Comparison of ENCODE assay signal across 13 cellular contexts in the genomic region with DNA sequence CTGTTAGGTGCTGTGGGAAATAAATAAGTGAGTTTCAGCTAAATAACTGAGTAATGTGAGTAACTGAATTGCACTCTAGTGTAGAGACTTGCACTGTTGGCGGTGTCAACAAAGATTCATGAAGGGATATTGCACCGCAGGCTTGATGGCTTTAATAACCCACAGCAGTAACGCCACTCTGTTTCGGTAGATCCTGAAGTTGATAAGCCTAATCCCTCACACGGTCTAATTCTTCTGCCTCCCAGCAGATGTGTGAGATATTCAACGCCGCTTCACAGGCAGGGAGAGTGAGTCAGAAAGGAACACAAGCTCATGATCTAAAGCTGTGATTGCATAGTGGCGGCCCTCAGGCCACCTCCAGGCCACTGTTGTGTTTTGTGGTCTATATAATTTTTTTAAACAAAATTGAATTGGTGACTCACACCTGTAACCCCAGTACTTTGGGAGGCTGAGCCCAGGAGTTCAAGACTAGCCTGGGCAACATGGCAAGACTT.
A peak's percentile ranks its signal among the peaks of the same experiment; 100 is the strongest.
DNase-seq lines count a peak whose midpoint lies in the region; ATAC-seq, FAIRE-seq and TF ChIP-seq lines count a peak whose summit lies in the region.
"Had no signal": no experiment of that assay in that cellular context is flagged by ENCODE, and none has a peak within 500 bp of the region (broad histone marks: within the 10 kb centered on the region; RNA-seq: fewer than 3 reads in every experiment).

No MANE protein-coding gene starts in this region.

- H3K4me1 Mint-ChIP-seq in MCF 10A (ENCODE audit: insufficient read depth, unreplicated experiment), result peaks cover 9% of the 10 kb centered on the region
- peaks cover 0 to 2% of the 10 kb centered on the region in 2 donors for H3K4me1 Mint-ChIP-seq in stimulated activated naive B cell treated with anti-CD40 and anti-IgM and Interleukin-4, amounts not matched to agents 10 μg/mL and 1 μg/mL and 100 μg/mL, for 72 hours
- H3K4me1 Mint-ChIP-seq in CD8-positive, alpha-beta T cell (ENCODE audit: low read depth), result no peaks in the 10 kb centered on the region
- H3K4me1 Mint-ChIP-seq: activated B cell treated with CpG ODN at 0.5 μM for 24 hours; activated naive CD4-positive, alpha-beta T cell treated with anti-CD3 and anti-CD28 coated beads, Interleukin-2, amount 50 U/mL, for 24 hours had no signal

- no TSS peak for BruUV-seq in MCF 10A (replicated peaks; lab: Mats Ljungman, UMichigan)

- no peaks in the 10 kb centered on the region for H3K9me3 Mint-ChIP-seq in MCF 10A (ENCODE audit: unreplicated experiment)
- H3K9me3 Mint-ChIP-seq in stimulated activated naive B cell treated with anti-CD40 and anti-IgM and Interleukin-4, amounts not matched to agents 10 μg/mL and 1 μg/mL and 100 μg/mL, for 72 hours, result no peaks in the 10 kb centered on the region
- no peaks in the 10 kb centered on the region for H3K9me3 Mint-ChIP-seq in CD8-positive, alpha-beta T cell
- H3K9me3 Mint-ChIP-seq: activated B cell treated with CpG ODN at 0.5 μM for 24 hours; activated naive CD4-positive, alpha-beta T cell treated with anti-CD3 and anti-CD28 coated beads, Interleukin-2, amount 50 U/mL, for 24 hours had no signal

- H3K27ac Mint-ChIP-seq in MCF 10A (ENCODE audit: low read depth, unreplicated experiment), result peak overlapping the region; percentile 42
- no peak overlapping the region for H3K27ac Mint-ChIP-seq in stimulated activated naive B cell treated with anti-CD40 and anti-IgM and Interleukin-4, amounts not matched to agents 10 μg/mL and 1 μg/mL and 100 μg/mL, for 72 hours
- no peak overlapping the region for H3K27ac Mint-ChIP-seq in CD8-positive, alpha-beta T cell
- H3K27ac Mint-ChIP-seq: activated B cell treated with CpG ODN at 0.5 μM for 24 hours; activated naive CD4-positive, alpha-beta T cell treated with anti-CD3 and anti-CD28 coated beads, Interleukin-2, amount 50 U/mL, for 24 hours had no signal

- H3K27me3 Mint-ChIP-seq in MCF 10A (ENCODE audit: insufficient read depth, unreplicated experiment), result peaks cover 11% of the 10 kb centered on the region
- peaks cover 5 to 17% of the 10 kb centered on the region in 2 donors for H3K27me3 Mint-ChIP-seq in stimulated activated naive B cell treated with anti-CD40 and anti-IgM and Interleukin-4, amounts not matched to agents 10 μg/mL and 1 μg/mL and 100 μg/mL, for 72 hours
- H3K27me3 Mint-ChIP-seq in CD8-positive, alpha-beta T cell (ENCODE audit: low read depth), result peaks cover 2% of the 10 kb centered on the region
- H3K27me3 Mint-ChIP-seq: activated B cell treated with CpG ODN at 0.5 μM for 24 hours; activated naive CD4-positive, alpha-beta T cell treated with anti-CD3 and anti-CD28 coated beads, Interleukin-2, amount 50 U/mL, for 24 hours had no signal

- TF ChIP-seq POLR2A in breast epithelium (IDR thresholded peaks at IDR 0.05), result no peak

- H3K36me3 Mint-ChIP-seq in MCF 10A (ENCODE audit: insufficient read depth, unreplicated experiment), result no peaks in the 10 kb centered on the region
- no peaks in the 10 kb centered on the region for H3K36me3 Mint-ChIP-seq in stimulated activated naive B cell treated with anti-CD40 and anti-IgM and Interleukin-4, amounts not matched to agents 10 μg/mL and 1 μg/mL and 100 μg/mL, for 72 hours
- no peaks in the 10 kb centered on the region for H3K36me3 Mint-ChIP-seq in CD8-positive, alpha-beta T cell
- H3K36me3 Mint-ChIP-seq: activated naive CD4-positive, alpha-beta T cell treated with anti-CD3 and anti-CD28 coated beads, Interleukin-2, amount 50 U/mL, for 24 hours had no signal

- CTCF ChIA-PET in MCF 10A (lab: Yijun Ruan, JAX), result interaction anchor here (0.6 kb wide), 1 partner anchor 969 kb away, joined by 3 read pairs; no protein-coding TSS in a partner anchor
- CTCF ChIA-PET in CD8-positive, alpha-beta T cell (lab: Charles Lee), result no interaction called here

- H3K27ac ChIP-seq in breast epithelium (no peak overlapping the region), fibroblast of lung (ENCODE audit: insufficient read depth, low read length) (no peak overlapping the region)
- H3K27ac ChIP-seq in CD8-positive, alpha-beta T cell (ENCODE audit: low read depth, low read length), result no peak overlapping the region
- H3K27ac ChIP-seq: BLaER1, left ventricle myocardium inferior, ovary had no signal

- TF ChIP-seq CTCF in MCF 10A (IDR thresholded peaks at IDR 0.05; ENCODE audit: unreplicated experiment) (no peak), breast epithelium (IDR thresholded peaks at IDR 0.05) (no peak), fibroblast of lung (conservative IDR thresholded peaks at IDR 0.05 in 1 of 2, IDR thresholded peaks at IDR 0.05 in 1 of 2; ENCODE audit: low read depth in 1 of 2, low read length in 2 of 2) (no peak)
- no peak for TF ChIP-seq CTCF in CD8-positive, alpha-beta T cell (IDR thresholded peaks at IDR 0.05)

- H3K36me3 ChIP-seq in breast epithelium (no peaks in the 10 kb centered on the region), fibroblast of lung (ENCODE audit: control insufficient read depth, insufficient read depth, low read length) (no peaks in the 10 kb centered on the region)
- no peaks in the 10 kb centered on the region for H3K36me3 ChIP-seq in CD8-positive, alpha-beta T cell (ENCODE audit: insufficient read depth, low read length)
- H3K36me3 ChIP-seq: BLaER1, left ventricle myocardium inferior, ovary had no signal

- H4K20me1 ChIP-seq in fibroblast of lung (ENCODE audit: control insufficient read depth, extremely low read depth, insufficient read depth, low read length), result no peaks in the 10 kb centered on the region
- H4K20me1 ChIP-seq: BLaER1 had no signal

- no peak overlapping the region for H3K9ac ChIP-seq in fibroblast of lung (ENCODE audit: insufficient read depth, low read length)
- H3K9ac ChIP-seq: BLaER1 had no signal

- no peak overlapping the region for H3K4me3 ChIP-seq in breast epithelium
- no peak overlapping the region for H3K4me3 ChIP-seq in fibroblast of lung (replicated peaks in 1 of 4; ENCODE audit: control extremely low read depth in 1 of 4, insufficient read depth in 1 of 4, low read depth in 3 of 4, low read length in 4 of 4)
- no peak overlapping the region for H3K4me3 ChIP-seq in CD8-positive, alpha-beta T cell (ENCODE audit: low read depth, low read length)
- H3K4me3 ChIP-seq: BLaER1, left ventricle myocardium inferior, ovary had no signal

- H3K4me1 ChIP-seq in breast epithelium (no peaks in the 10 kb centered on the region), fibroblast of lung (ENCODE audit: control insufficient read depth, extremely low read depth, insufficient read depth, low read length) (no peaks in the 10 kb centered on the region)
- H3K4me1 ChIP-seq in CD8-positive, alpha-beta T cell (ENCODE audit: insufficient read depth, low read length), result no peaks in the 10 kb centered on the region
- H3K4me1 ChIP-seq: BLaER1 had no signal

- H3K4me2 ChIP-seq in fibroblast of lung (ENCODE audit: extremely low read depth, insufficient read depth, low read length), result no peak overlapping the region
- H3K4me2 ChIP-seq: BLaER1 had no signal

- no peaks in the 10 kb centered on the region for H3K79me2 ChIP-seq in fibroblast of lung (ENCODE audit: control insufficient read depth, insufficient read depth, low read length)

- DNase-seq in MCF 10A (ENCODE audit: unreplicated experiment) (peak; percentile 75), breast epithelium (ENCODE audit: low spot score in 2 of 2) (no peak), RKO (ENCODE audit: low spot score) (peak; percentile 59), fibroblast of lung (ENCODE audit: low read depth in 2 of 2) (peak; percentile 55 to 97), urothelium cell line (ENCODE audit: low spot score) (peak; percentile 64)
- no peak for DNase-seq in stimulated activated naive B cell treated with anti-CD40 and anti-IgM and Interleukin-4, amounts not matched to agents 10 μg/mL and 1 μg/mL and 100 μg/mL, for 72 hours
- DNase-seq in CD8-positive, alpha-beta T cell, result no peak
- DNase-seq: activated B cell treated with CpG ODN at 0.5 μM for 24 hours, left ventricle myocardium inferior, ovary had no signal

- POLR2A ChIA-PET in MCF 10A (lab: Yijun Ruan, JAX), result interaction anchor here (0.6 to 1.3 kb wide), 6 partner anchors 47 to 765 kb away, joined by 3 to 5 read pairs (median 3); no protein-coding TSS in a partner anchor
- POLR2A ChIA-PET in CD8-positive, alpha-beta T cell (lab: Charles Lee), result no interaction called here

- ATAC-seq in GM18858 (IDR thresholded peaks at IDR 0.05; ENCODE audit: unreplicated experiment), result no peak
- ATAC-seq in stimulated activated naive B cell treated with anti-CD40 and anti-IgM and Interleukin-4, amounts not matched to agents 10 μg/mL and 1 μg/mL and 100 μg/mL, for 72 hours (replicated peaks), result no peak
- no peak for ATAC-seq in CD8-positive, alpha-beta T cell

- H3K27me3 ChIP-seq in breast epithelium, result no peaks in the 10 kb centered on the region
- no peaks in the 10 kb centered on the region for H3K27me3 ChIP-seq in fibroblast of lung (ENCODE audit: control insufficient read depth, insufficient read depth, low read length)
- H3K27me3 ChIP-seq in CD8-positive, alpha-beta T cell (ENCODE audit: insufficient read depth, low read length), result no peaks in the 10 kb centered on the region
- H3K27me3 ChIP-seq: BLaER1, ovary had no signal

- H3K9me3 ChIP-seq in breast epithelium (no peaks in the 10 kb centered on the region), fibroblast of lung (ENCODE audit: control insufficient read depth, insufficient read depth, low read depth, low read length) (no peaks in the 10 kb centered on the region)
- H3K9me3 ChIP-seq in CD8-positive, alpha-beta T cell (ENCODE audit: low read length), result no peaks in the 10 kb centered on the region
- H3K9me3 ChIP-seq: BLaER1, left ventricle myocardium inferior, ovary had no signal

- no peak overlapping the region for H2AFZ ChIP-seq in fibroblast of lung (ENCODE audit: low read length)

- H3K4me3 Mint-ChIP-seq in MCF 10A (ENCODE audit: unreplicated experiment), result no peak overlapping the region
- no peak overlapping the region for H3K4me3 Mint-ChIP-seq in stimulated activated naive B cell treated with anti-CD40 and anti-IgM and Interleukin-4, amounts not matched to agents 10 μg/mL and 1 μg/mL and 100 μg/mL, for 72 hours
- no peak overlapping the region for H3K4me3 Mint-ChIP-seq in CD8-positive, alpha-beta T cell
- H3K4me3 Mint-ChIP-seq: activated B cell treated with CpG ODN at 0.5 μM for 24 hours; activated naive CD4-positive, alpha-beta T cell treated with anti-CD3 and anti-CD28 coated beads, Interleukin-2, amount 50 U/mL, for 24 hours had no signal

- intact Hi-C loops in MCF 10A (cut with micrococcal nuclease) (loop anchor here (5.0 kb wide), 1 partner anchor 49 kb away; no protein-coding TSS in a partner anchor), breast epithelium (cut with DNase I; ENCODE audit: low total_unique reads) (no loop called here)
- intact Hi-C loops in CD8-positive, alpha-beta T cell (cut with DNase I, micrococcal nuclease), result no loop called here

- FAIRE-seq in urothelium cell line (lab: Jason Lieb, UNC), result no peak

Comparison
In these comparisons a context has a peak if more than half of its experiments do, and no peak if none do; other contexts are left out.
1. DNase-seq: peak in MCF 10A (single experiment), RKO (single experiment), fibroblast of lung (2 of 2) and urothelium cell line (single experiment); none in breast epithelium (0 of 2), stimulated activated naive B cell treated with anti-CD40 and anti-IgM and Interleukin-4, amounts not matched to agents 10 μg/mL and 1 μg/mL and 100 μg/mL, for 72 hours (single experiment) and CD8-positive, alpha-beta T cell (0 of 7).